In the genomic region with DNA sequence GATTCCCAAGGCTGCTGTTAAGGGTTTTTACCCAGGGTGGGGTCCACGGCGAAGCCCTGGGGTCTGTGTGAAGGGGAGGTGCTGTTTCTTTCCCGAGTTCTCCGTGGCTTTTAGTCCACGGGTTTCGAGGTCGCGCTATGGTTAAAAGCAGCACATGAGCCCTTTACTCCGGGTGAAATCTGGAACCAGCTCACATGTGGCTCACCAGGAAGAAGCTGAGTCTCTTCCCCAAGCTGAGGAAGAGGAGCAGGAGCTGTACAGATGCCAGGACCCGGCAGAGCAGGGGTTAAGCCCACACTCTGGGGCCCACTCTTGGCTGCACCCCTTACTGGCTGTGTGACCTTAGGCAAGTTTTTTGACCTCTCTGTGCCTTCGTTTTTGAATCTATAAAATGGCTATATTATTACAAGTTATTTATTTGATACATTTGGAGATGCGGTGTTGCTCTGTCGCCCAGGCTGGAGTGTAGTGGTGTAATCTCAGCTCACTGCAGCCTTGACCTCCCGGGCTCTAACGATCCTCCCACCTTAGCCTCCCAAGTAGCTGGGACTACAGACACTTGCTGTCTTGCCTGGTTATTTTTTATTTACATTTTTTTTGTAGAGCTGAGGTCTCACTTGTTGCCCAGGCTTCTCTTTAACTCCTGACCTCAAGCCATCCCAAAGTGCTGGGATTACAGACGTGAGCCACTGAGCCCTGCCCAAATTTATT, we compare ENCODE assay signal across 11 cellular contexts.
DNase-seq lines count a peak whose midpoint lies in the region; ATAC-seq and TF ChIP-seq lines count a peak whose summit lies in the region.
"Had no signal": no experiment of that assay in that cellular context is flagged by ENCODE, and none has a peak within 500 bp of the region (broad histone marks: within the 10 kb centered on the region; RNA-seq: fewer than 3 reads in every experiment).

No MANE protein-coding gene starts in this region.

- peaks cover 11% of the 10 kb centered on the region for H3K9me3 Mint-ChIP-seq in neural crest cell
- H3K9me3 Mint-ChIP-seq in activated CD4-positive, alpha-beta T cell treated with anti-CD3 and anti-CD28 coated beads, Interleukin-2, amount 10 ng/mL, durations not matched to agents 7 days and 5 days = no peaks in the 10 kb centered on the region

- no peaks in the 10 kb centered on the region for H3K27me3 ChIP-seq in OCI-LY3 (ENCODE audit: low read depth, low read length)

- peaks cover 11% of the 10 kb centered on the region for H3K4me1 ChIP-seq in OCI-LY3 (ENCODE audit: low read length)

- ATAC-seq in GM21515 (IDR thresholded peaks at IDR 0.05; ENCODE audit: unreplicated experiment) (no peak), GM21360 (IDR thresholded peaks at IDR 0.05; ENCODE audit: unreplicated experiment) (no peak)

- H3K27me3 Mint-ChIP-seq in neural crest cell (ENCODE audit: low read depth) = no peaks in the 10 kb centered on the region
- H3K27me3 Mint-ChIP-seq in activated CD4-positive, alpha-beta T cell treated with anti-CD3 and anti-CD28 coated beads, Interleukin-2, amount 10 ng/mL, durations not matched to agents 7 days and 5 days = peaks cover 24% of the 10 kb centered on the region

- peak overlapping the region; percentile 65 for H3K4me3 Mint-ChIP-seq in neural crest cell
- H3K4me3 Mint-ChIP-seq in activated CD4-positive, alpha-beta T cell treated with anti-CD3 and anti-CD28 coated beads, Interleukin-2, amount 10 ng/mL, durations not matched to agents 7 days and 5 days = no peak overlapping the region
- H3K4me3 Mint-ChIP-seq: activated naive CD4-positive, alpha-beta T cell treated with anti-CD3 and anti-CD28 coated beads for 36 hours; IgD-negative memory B cell had no signal

- no peak overlapping the region for H3K27ac Mint-ChIP-seq in neural crest cell (ENCODE audit: unreplicated experiment)
- no peak overlapping the region for H3K27ac Mint-ChIP-seq in activated CD4-positive, alpha-beta T cell treated with anti-CD3 and anti-CD28 coated beads, Interleukin-2, amount 10 ng/mL, durations not matched to agents 7 days and 5 days
- H3K27ac Mint-ChIP-seq: activated naive CD4-positive, alpha-beta T cell treated with anti-CD3 and anti-CD28 coated beads for 36 hours; IgD-negative memory B cell had no signal

- no peaks in the 10 kb centered on the region for H3K79me2 ChIP-seq in OCI-LY3 (ENCODE audit: low read length)

- peaks cover 7% of the 10 kb centered on the region for H3K36me3 Mint-ChIP-seq in neural crest cell (ENCODE audit: low read depth)
- H3K36me3 Mint-ChIP-seq in activated CD4-positive, alpha-beta T cell treated with anti-CD3 and anti-CD28 coated beads, Interleukin-2, amount 10 ng/mL, durations not matched to agents 7 days and 5 days (ENCODE audit: low read depth) = no peaks in the 10 kb centered on the region
- H3K36me3 Mint-ChIP-seq: IgD-negative memory B cell had no signal

- POLR2A ChIA-PET in activated CD4-positive, alpha-beta T cell treated with anti-CD3 and anti-CD28 coated beads, Interleukin-2, amount 10 ng/mL, durations not matched to agents 7 days and 5 days (lab: Charles Lee) = interaction anchor here (0.6 kb wide), 1 partner anchor 8 kb away, joined by 3 read pairs; no protein-coding TSS in a partner anchor

- CTCF ChIA-PET in activated CD4-positive, alpha-beta T cell treated with anti-CD3 and anti-CD28 coated beads, Interleukin-2, amount 10 ng/mL, durations not matched to agents 7 days and 5 days (lab: Charles Lee) = interaction anchor here (1.1 to 1.2 kb wide), 2 partner anchors 9 to 52 kb away, joined by 3 read pairs; no protein-coding TSS in a partner anchor

- H3K9me3 ChIP-seq in OCI-LY3 (ENCODE audit: insufficient read depth, low read length) = peaks cover 6% of the 10 kb centered on the region; the same call in 1 of the 2 replicates

- no peak for TF ChIP-seq CTCF in AG09309 (IDR thresholded peaks at IDR 0.05; ENCODE audit: control insufficient read depth, insufficient read depth, low read depth, low read length, missing control alignments)
- TF ChIP-seq CTCF in OCI-LY3 (IDR thresholded peaks at IDR 0.05; ENCODE audit: low read depth, low read length) = no peak
- no peak for TF ChIP-seq CTCF in neural crest cell (conservative IDR thresholded peaks at IDR 0.05)

- peak overlapping the region; percentile 39; the same call in 1 of the 2 replicates for H3K9ac ChIP-seq in OCI-LY3 (ENCODE audit: low read length)

- H3K4me3 ChIP-seq in AG09309 (ENCODE audit: control insufficient read depth, low read depth, low read length) (peak overlapping the region; percentile 49), OCI-LY3 (ENCODE audit: low read length) (peak overlapping the region; percentile 73)

- peak overlapping the region; percentile 74 for H3K4me2 ChIP-seq in OCI-LY3 (ENCODE audit: low read length)

- H4K20me1 ChIP-seq in OCI-LY3 (ENCODE audit: insufficient read depth, low read length) = no peaks in the 10 kb centered on the region

- peaks cover 44% of the 10 kb centered on the region for H3K4me1 Mint-ChIP-seq in neural crest cell
- H3K4me1 Mint-ChIP-seq in activated CD4-positive, alpha-beta T cell treated with anti-CD3 and anti-CD28 coated beads, Interleukin-2, amount 10 ng/mL, durations not matched to agents 7 days and 5 days = no peaks in the 10 kb centered on the region

- DNase-seq in AG09309 (ENCODE audit: low read depth) = no peak
- DNase-seq in fibroblast of peridontal ligament (ENCODE audit: extremely low read depth) = peak; percentile 10
- DNase-seq in neural crest cell (ENCODE audit: low read depth, low spot score) = no peak
- no peak for DNase-seq in activated CD8-positive, alpha-beta memory T cell treated with anti-CD3 and anti-CD28 coated beads, Interleukin-2, amount 50 U/mL, for 4 hours
- DNase-seq in activated CD4-positive, alpha-beta T cell treated with anti-CD3 and anti-CD28 coated beads, Interleukin-2, amount 10 ng/mL, durations not matched to agents 7 days and 5 days = no peak
- DNase-seq: COR-L47 had no signal

- peak overlapping the region; percentile 87 for H2AFZ ChIP-seq in OCI-LY3 (ENCODE audit: low read depth, low read length)

- no peaks in the 10 kb centered on the region for H3K36me3 ChIP-seq in OCI-LY3 (replicated peaks; ENCODE audit: low read depth, low read length)

- no peak overlapping the region for H3K27ac ChIP-seq in OCI-LY3 (ENCODE audit: low read length)
